ENCODE assay signal across 23 cellular contexts in genomic region chr2:236786786-236787185, GRCh38.
"Had no signal": no experiment of that assay in that cellular context is flagged by ENCODE, and none has a peak within 500 bp of the region (broad histone marks: within the 10 kb centered on the region; RNA-seq: fewer than 3 reads in every experiment).

No MANE protein-coding gene starts in this region.

- H3K4me3 Mint-ChIP-seq: activated CD4-positive, alpha-beta T cell treated with anti-CD3 and anti-CD28 coated beads, Interleukin-2, amount 10 ng/mL, durations not matched to agents 24 days and 14 days; activated CD8-positive, alpha-beta memory T cell treated with anti-CD3 and anti-CD28 coated beads, Interleukin-2, amount 10 ng/mL, durations not matched to agents 7 days and 5 days; activated naive CD8-positive, alpha-beta T cell treated with anti-CD3 and anti-CD28 coated beads, Interleukin-2, amount 50 U/mL, for 24 hours; activated T-cell treated with anti-CD3 and anti-CD28 coated beads, Interleukin-2, amount 50 U/mL, for 24 hours; activated T-helper 1 cell treated with anti-CD3 and anti-CD28 coated beads, Interleukin-12 subunit alpha, Interleukin-12 subunit beta, Interleukin-2, Interleukin-4 antibody, amounts not matched to agents 30 ng/mL and 10 ng/mL and 1 ng/mL, durations not matched to agents 14 hours and 24 hours and 36 hours; T-helper 1 cell treated with Interleukin-12 subunit alpha and Interleukin-12 subunit beta and Interleukin-4 antibody, amounts not matched to agents 30 μg/mL and 1 μg/mL, for 36 hours; WTC11 had no signal

- H3K4me1 Mint-ChIP-seq: activated CD4-positive, alpha-beta T cell treated with anti-CD3 and anti-CD28 coated beads, Interleukin-2, amount 10 ng/mL, durations not matched to agents 24 days and 14 days; activated CD8-positive, alpha-beta memory T cell treated with anti-CD3 and anti-CD28 coated beads, Interleukin-2, amount 10 ng/mL, durations not matched to agents 7 days and 5 days; activated naive CD8-positive, alpha-beta T cell treated with anti-CD3 and anti-CD28 coated beads, Interleukin-2, amount 50 U/mL, for 24 hours had no signal

- H3K27ac Mint-ChIP-seq: activated CD4-positive, alpha-beta T cell treated with anti-CD3 and anti-CD28 coated beads, Interleukin-2, amount 10 ng/mL, durations not matched to agents 24 days and 14 days; activated CD8-positive, alpha-beta memory T cell treated with anti-CD3 and anti-CD28 coated beads, Interleukin-2, amount 10 ng/mL, durations not matched to agents 7 days and 5 days; activated naive CD4-positive, alpha-beta T cell treated with anti-CD3 and anti-CD28 coated beads, Interleukin-2, amount 50 U/mL, for 72 hours; activated naive CD8-positive, alpha-beta T cell treated with anti-CD3 and anti-CD28 coated beads, Interleukin-2, amount 50 U/mL, for 24 hours; activated T-cell treated with anti-CD3 and anti-CD28 coated beads, Interleukin-2, amount 50 U/mL, for 24 hours; activated T-helper 1 cell treated with anti-CD3 and anti-CD28 coated beads, Interleukin-12 subunit alpha, Interleukin-12 subunit beta, Interleukin-2, Interleukin-4 antibody, amounts not matched to agents 30 ng/mL and 10 ng/mL and 1 ng/mL, durations not matched to agents 14 hours and 24 hours and 36 hours; T-helper 1 cell treated with Interleukin-12 subunit alpha and Interleukin-12 subunit beta and Interleukin-4 antibody, amounts not matched to agents 30 μg/mL and 1 μg/mL, for 36 hours; WTC11 had no signal

- DNase-seq: activated CD4-positive, alpha-beta T cell treated with anti-CD3 and anti-CD28 coated beads for 1 hour; activated CD4-positive, alpha-beta T cell treated with anti-CD3 and anti-CD28 coated beads, Interleukin-2, amount 10 ng/mL, durations not matched to agents 24 days and 14 days; activated CD4-positive, alpha-beta T cell treated with anti-CD3 and anti-CD28 coated beads, Interleukin-2, amount 50 U/mL, for 48 hours; activated CD8-positive, alpha-beta memory T cell treated with anti-CD3 and anti-CD28 coated beads, Interleukin-2, amount 10 ng/mL, durations not matched to agents 7 days and 5 days; activated effector memory CD4-positive, alpha-beta T cell treated with Interleukin-2 at 50 U/mL for 16 hours; activated naive CD4-positive, alpha-beta T cell; activated naive CD8-positive, alpha-beta T cell treated with anti-CD3 and anti-CD28 coated beads, Interleukin-2, amount 50 U/mL, for 24 hours; activated T-cell treated with anti-CD3 and anti-CD28 coated beads, Interleukin-2, amount 50 U/mL, for 24 hours; amniotic stem cell; MG63; NCI-H1105; NCI-H1436; NCI-H1694 treated with DMSO at 0.1 percent for 48 hours; NCI-H2081; NCI-H510A treated with DMSO at 0.1 percent for 48 hours; NCI-H69; PC-3; SHP77 had no signal

- ATAC-seq: activated CD8-positive, alpha-beta memory T cell treated with anti-CD3 and anti-CD28 coated beads, Interleukin-2, amount 10 ng/mL, durations not matched to agents 7 days and 5 days; activated naive CD4-positive, alpha-beta T cell treated with anti-CD3 and anti-CD28 coated beads, Interleukin-2, amount 50 U/mL, for 72 hours; activated naive CD8-positive, alpha-beta T cell treated with anti-CD3 and anti-CD28 coated beads, Interleukin-2, amount 50 U/mL, for 24 hours; PC-3; WTC11 had no signal

- H3K9me3 ChIP-seq: MG63, SJSA1 had no signal

- H3K36me3 Mint-ChIP-seq: activated CD8-positive, alpha-beta memory T cell treated with anti-CD3 and anti-CD28 coated beads, Interleukin-2, amount 10 ng/mL, durations not matched to agents 7 days and 5 days; activated naive CD4-positive, alpha-beta T cell treated with anti-CD3 and anti-CD28 coated beads, Interleukin-2, amount 50 U/mL, for 72 hours; WTC11 had no signal

- H3K4me3 ChIP-seq: MG63, SJSA1 had no signal

- H3K27me3 ChIP-seq: MG63, SJSA1 had no signal

- H3K36me3 ChIP-seq: MG63, SJSA1 had no signal

- H3K9me3 Mint-ChIP-seq: activated CD4-positive, alpha-beta T cell treated with anti-CD3 and anti-CD28 coated beads, Interleukin-2, amount 10 ng/mL, durations not matched to agents 24 days and 14 days; activated naive CD8-positive, alpha-beta T cell treated with anti-CD3 and anti-CD28 coated beads, Interleukin-2, amount 50 U/mL, for 24 hours; activated T-cell treated with anti-CD3 and anti-CD28 coated beads, Interleukin-2, amount 50 U/mL, for 24 hours; activated T-helper 1 cell treated with anti-CD3 and anti-CD28 coated beads, Interleukin-12 subunit alpha, Interleukin-12 subunit beta, Interleukin-2, Interleukin-4 antibody, amounts not matched to agents 30 ng/mL and 10 ng/mL and 1 ng/mL, durations not matched to agents 14 hours and 24 hours and 36 hours; T-helper 1 cell treated with Interleukin-12 subunit alpha and Interleukin-12 subunit beta and Interleukin-4 antibody, amounts not matched to agents 30 μg/mL and 1 μg/mL, for 36 hours had no signal
